In the genomic region with DNA sequence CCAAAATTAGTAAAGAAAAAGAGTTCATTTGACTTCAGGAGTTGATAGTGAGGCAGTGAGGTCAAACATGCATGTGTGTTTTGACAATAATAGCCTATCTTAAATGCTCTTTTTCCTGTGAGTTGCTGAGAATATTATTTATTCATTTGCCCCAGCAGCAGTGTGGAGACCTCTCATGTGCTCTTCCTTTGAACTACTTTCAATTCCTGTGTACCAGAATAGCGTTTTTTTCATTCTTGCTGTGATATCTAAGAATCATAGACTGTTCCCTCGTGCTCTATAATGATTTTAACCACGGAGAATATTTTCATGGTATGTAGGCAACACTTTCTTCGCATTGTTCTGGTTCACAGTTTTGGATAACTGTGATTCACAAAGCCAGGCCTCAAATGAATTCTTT, we compare ENCODE assay signal across 17 cellular contexts. TPM values are rescaled to one million over a fixed set of nuclear protein-coding genes. Genes with fewer than 3 reads are reported as not detected.
A peak's percentile ranks its signal among the peaks of the same experiment; 100 is the strongest.
DNase-seq lines count a peak whose midpoint lies in the region; ATAC-seq and TF ChIP-seq lines count a peak whose summit lies in the region.
"Had no signal": no experiment of that assay in that cellular context is flagged by ENCODE, and none has a peak within 500 bp of the region (broad histone marks: within the 10 kb centered on the region; RNA-seq: fewer than 3 reads in every experiment).

No MANE protein-coding gene starts in this region.

- TF ChIP-seq POLR2A in erythroblast (IDR thresholded peaks at IDR 0.05; ENCODE audit: low read length) (no peak), heart left ventricle (IDR thresholded peaks at IDR 0.05) (no peak)

- H3K27ac ChIP-seq in Panc1 (ENCODE audit: low read length) (no peak overlapping the region), heart left ventricle (no peak overlapping the region)
- H3K27ac ChIP-seq: coronary artery, neural progenitor cell, right lobe of liver, SJCRH30 had no signal

- peak overlapping the region; percentile 38 to 41 for H3K27ac Mint-ChIP-seq in natural killer cell
- H3K27ac Mint-ChIP-seq: activated CD8-positive, alpha-beta memory T cell treated with anti-CD3 and anti-CD28 coated beads, Interleukin-2, amount 10 ng/mL, durations not matched to agents 7 days and 5 days; neural progenitor cell had no signal

- CTCF ChIA-PET in Panc1 (lab: Charles Lee): no interaction called here

- H3K4me1 ChIP-seq in Panc1 (ENCODE audit: control insufficient read depth, insufficient read depth, low read length) (peaks cover 32% of the 10 kb centered on the region), heart left ventricle (peaks cover 0 to 44% (median 25%) of the 10 kb centered on the region in 12 donors)
- H3K4me1 ChIP-seq: SJCRH30 had no signal

- H3K4me3 ChIP-seq in Panc1 (ENCODE audit: low read depth in 2 of 2, low read length in 2 of 2): no peak overlapping the region
- no peak overlapping the region for H3K4me3 ChIP-seq in heart left ventricle
- H3K4me3 ChIP-seq: coronary artery, neural progenitor cell, right lobe of liver, SJCRH30 had no signal

- TSS peak; percentile 3 for BruUV-seq in Panc1 (replicated peaks; lab: Mats Ljungman, UMichigan)

- H3K9me3 ChIP-seq in Panc1 (ENCODE audit: control insufficient read depth, insufficient read depth, low read depth, low read length): peaks cover 9% of the 10 kb centered on the region; the same call in 1 of the 2 replicates
- H3K9me3 ChIP-seq in heart left ventricle: peaks cover 0 to 7% (median 0%) of the 10 kb centered on the region in 12 donors
- H3K9me3 ChIP-seq: right lobe of liver had no signal

- WGBS in heart left ventricle, 4 donors: 47 to 65% (median 58%) methylated on average over 4 of the region's 4 CpGs

- H3K4me3 Mint-ChIP-seq in natural killer cell: no peak overlapping the region
- H3K4me3 Mint-ChIP-seq: activated CD8-positive, alpha-beta memory T cell treated with anti-CD3 and anti-CD28 coated beads, Interleukin-2, amount 10 ng/mL, durations not matched to agents 7 days and 5 days; neural progenitor cell had no signal

- H3K4me1 Mint-ChIP-seq in natural killer cell: peaks cover 75 to 79% of the 10 kb centered on the region in 2 donors

- DNase-seq in GM10266 (ENCODE audit: extremely low spot score): peak; percentile 42
- DNase-seq in Panc1 (ENCODE audit: low read depth, low spot score): no peak
- DNase-seq in natural killer cell: no peak
- DNase-seq in NCI-H446 treated with DMSO at 0.1 percent for 48 hours (lab: John Stamatoyannopoulos, UW): no peak
- DNase-seq in erythroblast (lab: John Stamatoyannopoulos, UW): no peak
- no peak for DNase-seq in heart left ventricle
- DNase-seq: activated CD8-positive, alpha-beta memory T cell treated with anti-CD3 and anti-CD28 coated beads, Interleukin-2, amount 10 ng/mL, durations not matched to agents 7 days and 5 days; GDM1; NCI-H1930; NK-92 treated with Interleukin-12 subunit alpha and Interleukin-12 subunit beta, amount 100 ng/mL, for 24 hours; right lobe of liver; SJCRH30; stimulated activated CD4-positive, alpha-beta T cell treated with anti-CD3 and anti-CD28 coated beads, Interleukin-4, amount 100 ng/mL, for 4 hours had no signal

- TF ChIP-seq CTCF in GM10266 (IDR thresholded peaks at IDR 0.05; ENCODE audit: control insufficient read depth, insufficient read depth, low read depth, missing control alignments) (no peak), Panc1 (IDR thresholded peaks at IDR 0.05) (no peak), natural killer cell (IDR thresholded peaks at IDR 0.05) (no peak), heart left ventricle (IDR thresholded peaks at IDR 0.05) (no peak)

- ATAC-seq in GM21447 (IDR thresholded peaks at IDR 0.05; ENCODE audit: unreplicated experiment) (peak; percentile 42), Panc1 (no peak), natural killer cell (no peak), heart left ventricle (no peak)
- ATAC-seq: activated CD8-positive, alpha-beta memory T cell treated with anti-CD3 and anti-CD28 coated beads, Interleukin-2, amount 10 ng/mL, durations not matched to agents 7 days and 5 days; esophagus mucosa; right lobe of liver had no signal

- POLR2A ChIA-PET in Panc1 (lab: Charles Lee): interaction anchor here (0.6 kb wide), 1 partner anchor 144 kb away, joined by 7 read pairs; no protein-coding TSS in a partner anchor

- H3K27me3 Mint-ChIP-seq in natural killer cell (ENCODE audit: low read depth in 2 of 2): no peaks in the 10 kb centered on the region
- H3K27me3 Mint-ChIP-seq: activated CD8-positive, alpha-beta memory T cell treated with anti-CD3 and anti-CD28 coated beads, Interleukin-2, amount 10 ng/mL, durations not matched to agents 7 days and 5 days had no signal

- in situ Hi-C loops in Panc1 (cut with HindIII; ENCODE audit: low pct_unique_long_range_greater_than_20kb, low sequenced_read_pairs): no loop called here

- H3K9me3 Mint-ChIP-seq in natural killer cell: no peaks in the 10 kb centered on the region

- no peaks in the 10 kb centered on the region for H3K36me3 Mint-ChIP-seq in natural killer cell

- intact Hi-C loops in Panc1 (cut with micrococcal nuclease; ENCODE audit: unreplicated experiment): no loop called here
- intact Hi-C loops in natural killer cell (cut with micrococcal nuclease): no loop called here
- intact Hi-C loops in heart left ventricle (cut with DNase I): loop anchor here in 1 of 10 donors (10.0 kb wide), 1 partner anchor 467 kb away; no protein-coding TSS in a partner anchor

- H3K36me3 ChIP-seq in Panc1 (ENCODE audit: control insufficient read depth, insufficient read depth, low read length) (no peaks in the 10 kb centered on the region; the same call in 1 of the 2 replicates), heart left ventricle (no peaks in the 10 kb centered on the region)
- H3K36me3 ChIP-seq: right lobe of liver had no signal

- H3K27me3 ChIP-seq in Panc1 (ENCODE audit: control insufficient read depth, insufficient read depth, low read length) (no peaks in the 10 kb centered on the region), heart left ventricle (no peaks in the 10 kb centered on the region)
- H3K27me3 ChIP-seq: right lobe of liver, SJCRH30 had no signal

RNA-seq across cellular contexts. Expression of a gene that starts 5.2 kb away (rescaled TPM):
- total RNA-seq in Panc1 (2021; ENCODE audit: unreplicated experiment) (61.4 TPM), natural killer cell (100 to 1,000 TPM in 1 of 3 donors, 10 to 100 TPM in 2; 81.3 to 101 (median 83.8) TPM), heart left ventricle (10 to 100 TPM; 14.6 to 45.2 (median 31.4) TPM)
- polyA plus RNA-seq in Panc1 (2012; ENCODE audit: insufficient read length): 22.4 TPM
- 10 to 100 TPM in 1 of 2 donors, 1 to 10 TPM in 1; 4.3 to 19.5 TPM for polyA plus RNA-seq in heart left ventricle
